Comparison of ENCODE assay signal across 28 cellular contexts in the genomic region with DNA sequence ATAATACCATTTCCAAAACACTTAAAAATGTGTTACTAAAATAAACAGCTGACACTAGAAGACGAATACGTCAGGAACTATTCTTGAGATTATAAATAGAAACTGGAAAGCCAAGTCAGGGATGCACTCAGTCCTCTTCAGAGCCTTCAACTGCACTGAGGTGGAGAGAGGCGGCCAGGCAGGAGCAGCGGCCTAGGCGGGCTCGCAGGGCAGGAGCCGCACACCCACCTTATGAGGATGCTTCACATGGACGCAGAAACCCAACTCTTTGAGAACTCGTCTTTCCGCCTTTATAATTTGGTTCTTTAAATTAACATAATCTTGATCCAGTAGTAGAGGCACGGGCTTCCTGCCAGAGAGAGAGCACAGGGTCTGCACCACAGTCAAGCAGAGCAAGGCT. TPM values are rescaled to one million over a fixed set of nuclear protein-coding genes. Genes with fewer than 3 reads are reported as not detected.
DNase-seq lines count a peak whose midpoint lies in the region; ATAC-seq, FAIRE-seq and TF ChIP-seq lines count a peak whose summit lies in the region.
"Had no signal": no experiment of that assay in that cellular context is flagged by ENCODE, and none has a peak within 500 bp of the region (broad histone marks: within the 10 kb centered on the region; RNA-seq: fewer than 3 reads in every experiment).

No MANE protein-coding gene starts in this region.

- POLR2A ChIA-PET in activated naive CD8-positive, alpha-beta T cell treated with anti-CD3 and anti-CD28 coated beads, Interleukin-2, amount 10 ng/mL, durations not matched to agents 7 days and 5 days (lab: Charles Lee): no interaction called here

- peaks cover 6% of the 10 kb centered on the region for H3K27me3 ChIP-seq in Loucy (ENCODE audit: insufficient read depth, low read length, poor library complexity, severe bottlenecking)
- H3K27me3 ChIP-seq: BLaER1 treated with 17β-estradiol and CSF1 and Interleukin-3, amounts not matched to agents 10 nM and 100 nM; colonic mucosa; foreskin keratinocyte; thyroid gland had no signal

- H4K20me1 ChIP-seq in Loucy (ENCODE audit: insufficient read depth, low read length, poor library complexity, severe bottlenecking): peaks cover 26% of the 10 kb centered on the region

- ATAC-seq in activated naive CD8-positive, alpha-beta T cell treated with anti-CD3 and anti-CD28 coated beads, Interleukin-2, amount 10 ng/mL, durations not matched to agents 7 days and 5 days (ENCODE audit: low read depth): no peak
- ATAC-seq in GM18870 (IDR thresholded peaks at IDR 0.05; ENCODE audit: unreplicated experiment): no peak
- ATAC-seq: esophagus mucosa; foreskin keratinocyte; left lobe of liver; SK-N-SH treated with all-trans-retinoic acid at 6 μM for 48 hours; stimulated activated naive CD8-positive, alpha-beta T cell treated with anti-CD3 and anti-CD28 coated beads, Interleukin-15, amount 100 ng/mL, for 72 hours had no signal

- no peaks in the 10 kb centered on the region for H3K9me2 ChIP-seq in Loucy (replicated peaks; ENCODE audit: low read depth, low read length)

- H3K4me1 Mint-ChIP-seq in activated naive CD4-positive, alpha-beta T cell treated with anti-CD3 and anti-CD28 coated beads, Interleukin-2, amount 50 U/mL, for 24 hours: peaks cover 25% of the 10 kb centered on the region
- peaks cover 16% of the 10 kb centered on the region for H3K4me1 Mint-ChIP-seq in activated naive CD8-positive, alpha-beta T cell treated with anti-CD3 and anti-CD28 coated beads, Interleukin-2, amount 10 ng/mL, durations not matched to agents 7 days and 5 days
- peaks cover 17% of the 10 kb centered on the region for H3K4me1 Mint-ChIP-seq in neural crest cell

- no peak for DNase-seq in activated naive CD4-positive, alpha-beta T cell treated with anti-CD3 and anti-CD28 coated beads, Interleukin-2, amount 50 U/mL, for 16 hours
- no peak for DNase-seq in activated naive CD8-positive, alpha-beta T cell treated with anti-CD3 and anti-CD28 coated beads, Interleukin-2, amount 10 ng/mL, durations not matched to agents 7 days and 5 days
- DNase-seq in neural crest cell (ENCODE audit: low read depth, low spot score) (no peak), NCI-H82 treated with DMSO at 0.1 percent for 48 hours (lab: John Stamatoyannopoulos, UW; ENCODE audit: unreplicated experiment) (no peak), GM19239 (ENCODE audit: insufficient read length, low spot score) (no peak)
- DNase-seq: ACHN; activated CD4-positive, alpha-beta T cell treated with anti-CD3 and anti-CD28 coated beads, Interleukin-2, amount 50 U/mL, for 1 hour; colonic mucosa; effector memory CD4-positive, alpha-beta T cell; foreskin keratinocyte; hippocampal formation; immature natural killer cell; naive B cell; NCI-H1105 treated with DMSO at 0.1 percent for 48 hours; NCI-H2081; NCI-H226; NCI-H774; stimulated activated naive CD8-positive, alpha-beta T cell treated with anti-CD3 and anti-CD28 coated beads, Interleukin-15, amount 100 ng/mL, for 72 hours; T-helper 9 cell; thyroid gland; WERI-Rb-1 had no signal

- H3K9me3 ChIP-seq in Loucy (ENCODE audit: insufficient read depth, low read depth, low read length): no peaks in the 10 kb centered on the region
- H3K9me3 ChIP-seq: colonic mucosa, thyroid gland had no signal

- H3K27me3 Mint-ChIP-seq in activated naive CD4-positive, alpha-beta T cell treated with anti-CD3 and anti-CD28 coated beads, Interleukin-2, amount 50 U/mL, for 24 hours: no peaks in the 10 kb centered on the region
- no peaks in the 10 kb centered on the region for H3K27me3 Mint-ChIP-seq in activated naive CD8-positive, alpha-beta T cell treated with anti-CD3 and anti-CD28 coated beads, Interleukin-2, amount 10 ng/mL, durations not matched to agents 7 days and 5 days
- H3K27me3 Mint-ChIP-seq in neural crest cell (ENCODE audit: low read depth): peaks cover 3% of the 10 kb centered on the region
- H3K27me3 Mint-ChIP-seq: naive B cell; stimulated activated naive CD8-positive, alpha-beta T cell treated with anti-CD3 and anti-CD28 coated beads, Interleukin-15, amount 100 ng/mL, for 72 hours had no signal

- peak overlapping the region; percentile 52 for H3K27ac Mint-ChIP-seq in activated naive CD4-positive, alpha-beta T cell treated with anti-CD3 and anti-CD28 coated beads, Interleukin-2, amount 50 U/mL, for 24 hours
- H3K27ac Mint-ChIP-seq in activated naive CD8-positive, alpha-beta T cell treated with anti-CD3 and anti-CD28 coated beads, Interleukin-2, amount 10 ng/mL, durations not matched to agents 7 days and 5 days: peak overlapping the region; percentile 6
- H3K27ac Mint-ChIP-seq in neural crest cell (ENCODE audit: unreplicated experiment): no peak overlapping the region

- peak overlapping the region; percentile 36 for H3K4me3 Mint-ChIP-seq in activated naive CD4-positive, alpha-beta T cell treated with anti-CD3 and anti-CD28 coated beads, Interleukin-2, amount 50 U/mL, for 24 hours
- no peak overlapping the region for H3K4me3 Mint-ChIP-seq in activated naive CD8-positive, alpha-beta T cell treated with anti-CD3 and anti-CD28 coated beads, Interleukin-2, amount 10 ng/mL, durations not matched to agents 7 days and 5 days
- H3K4me3 Mint-ChIP-seq in neural crest cell: peak overlapping the region; percentile 82

- peak overlapping the region; percentile 27 for H3K4me2 ChIP-seq in Loucy (ENCODE audit: low read depth, low read length, poor library complexity, severe bottlenecking)

- H3K79me2 ChIP-seq in Loucy (ENCODE audit: insufficient read depth, low read length): peaks cover 70% of the 10 kb centered on the region

- peaks cover 60% of the 10 kb centered on the region; the same call in 1 of the 2 replicates for H3K36me3 ChIP-seq in Loucy (ENCODE audit: insufficient read depth, low read length)

- peaks cover 19% of the 10 kb centered on the region for H3K4me1 ChIP-seq in Loucy (ENCODE audit: insufficient read depth, low read length, poor library complexity, severe bottlenecking)
- H3K4me1 ChIP-seq: foreskin keratinocyte had no signal

- H3K36me3 Mint-ChIP-seq in activated naive CD4-positive, alpha-beta T cell treated with anti-CD3 and anti-CD28 coated beads, Interleukin-2, amount 50 U/mL, for 24 hours: peaks cover 18% of the 10 kb centered on the region
- H3K36me3 Mint-ChIP-seq in activated naive CD8-positive, alpha-beta T cell treated with anti-CD3 and anti-CD28 coated beads, Interleukin-2, amount 10 ng/mL, durations not matched to agents 7 days and 5 days: peaks cover 32% of the 10 kb centered on the region
- peaks cover 24% of the 10 kb centered on the region for H3K36me3 Mint-ChIP-seq in neural crest cell (ENCODE audit: low read depth)

- no peak overlapping the region for H2AFZ ChIP-seq in Loucy (ENCODE audit: low read length)

- no peak for FAIRE-seq in GM19239 (lab: Jason Lieb, UNC)

- H3F3A ChIP-seq in Loucy (ENCODE audit: low read depth): peaks cover 4% of the 10 kb centered on the region; the same call in 1 of the 2 replicates

- H3K9ac ChIP-seq in Loucy (ENCODE audit: low read depth, low read length, poor library complexity, severe bottlenecking): no peak overlapping the region

- no peaks in the 10 kb centered on the region for H3K9me3 Mint-ChIP-seq in activated naive CD4-positive, alpha-beta T cell treated with anti-CD3 and anti-CD28 coated beads, Interleukin-2, amount 50 U/mL, for 24 hours
- H3K9me3 Mint-ChIP-seq in activated naive CD8-positive, alpha-beta T cell treated with anti-CD3 and anti-CD28 coated beads, Interleukin-2, amount 10 ng/mL, durations not matched to agents 7 days and 5 days: no peaks in the 10 kb centered on the region
- H3K9me3 Mint-ChIP-seq in neural crest cell: no peaks in the 10 kb centered on the region
- H3K9me3 Mint-ChIP-seq: immature natural killer cell; naive B cell; stimulated activated naive CD8-positive, alpha-beta T cell treated with anti-CD3 and anti-CD28 coated beads, Interleukin-15, amount 100 ng/mL, for 72 hours had no signal

- TF ChIP-seq CTCF in Loucy (conservative IDR thresholded peaks at IDR 0.05; ENCODE audit: low read length) (no peak), neural crest cell (conservative IDR thresholded peaks at IDR 0.05) (no peak)

- H3K4me3 ChIP-seq in Loucy (ENCODE audit: low read length, poor library complexity, severe bottlenecking): no peak overlapping the region
- H3K4me3 ChIP-seq: BLaER1 treated with 17β-estradiol and CSF1 and Interleukin-3, amounts not matched to agents 10 nM and 100 nM; colonic mucosa; thyroid gland had no signal

RNA-seq across cellular contexts. Expression of a gene that starts 4.0 kb away (rescaled TPM):
- 100 to 1,000 TPM; 201 to 211 TPM for total RNA-seq in activated naive CD8-positive, alpha-beta T cell treated with anti-CD3 and anti-CD28 coated beads, Interleukin-2, amount 10 ng/mL, durations not matched to agents 7 days and 5 days
- 249 and 261 TPM in 2 replicates for total RNA-seq in neural crest cell

RNA-seq across cellular contexts. Expression of a gene that starts 11.9 kb away (rescaled TPM):
- 100 to 1,000 TPM in 1 of 2 experiments, 10 to 100 TPM in 1; 98.6 to 101 TPM for total RNA-seq in activated naive CD8-positive, alpha-beta T cell treated with anti-CD3 and anti-CD28 coated beads, Interleukin-2, amount 10 ng/mL, durations not matched to agents 7 days and 5 days
- 113 and 117 TPM in 2 replicates for total RNA-seq in neural crest cell

RNA-seq across cellular contexts. Expression of a gene that starts 20.2 kb away (rescaled TPM):
- 10 to 100 TPM; 87.3 to 97.1 TPM for total RNA-seq in activated naive CD8-positive, alpha-beta T cell treated with anti-CD3 and anti-CD28 coated beads, Interleukin-2, amount 10 ng/mL, durations not matched to agents 7 days and 5 days
- total RNA-seq in neural crest cell: 127 and 128 TPM in 2 replicates

RNA-seq across cellular contexts. Expression of a gene that starts 25.9 kb away (rescaled TPM):
- not detected for total RNA-seq in activated naive CD8-positive, alpha-beta T cell treated with anti-CD3 and anti-CD28 coated beads, Interleukin-2, amount 10 ng/mL, durations not matched to agents 7 days and 5 days
- 0.66 and 0.89 TPM in 2 replicates for total RNA-seq in neural crest cell

RNA-seq across cellular contexts. Expression of a gene that starts 36.8 kb away (rescaled TPM):
- total RNA-seq in activated naive CD8-positive, alpha-beta T cell treated with anti-CD3 and anti-CD28 coated beads, Interleukin-2, amount 10 ng/mL, durations not matched to agents 7 days and 5 days: 1 to 10 TPM in 1 of 2 experiments, under 1 TPM in 1; 0.51 to 1.2 TPM
- total RNA-seq in neural crest cell: 5.0 and 5.8 TPM in 2 replicates
